8 cellular contexts compared by ENCODE assay signal in genomic region chr9:86282077-86282978, GRCh38. TPM values are rescaled to one million over a fixed set of nuclear protein-coding genes. Genes with fewer than 3 reads are reported as not detected.
A peak's percentile ranks its signal among the peaks of the same experiment; 100 is the strongest.
DNase-seq lines count a peak whose midpoint lies in the region; ATAC-seq and TF ChIP-seq lines count a peak whose summit lies in the region.

TSS of gene ISCA1 (minus strand) at chr9:86282538. CDS start at chr9:86282458, 80 bp downstream.

- under 1% methylated on average over 101 of the region's 101 CpGs for WGBS in liver

- H3K27ac ChIP-seq in liver (ENCODE audit: low read depth in 1 of 2, low read length in 2 of 2), result peak within 1 kb of the TSS; percentile 96 to 100

- no peak for TF ChIP-seq RAD21 in liver (IDR thresholded peaks at IDR 0.05)

- no peaks in the 10 kb centered on the region for H3K9me3 ChIP-seq in liver (ENCODE audit: control insufficient read depth in 4 of 4, low read length in 3 of 4)

- H3K9ac ChIP-seq in liver (ENCODE audit: low read depth in 1 of 2, low read length in 2 of 2), result peak within 1 kb of the TSS; percentile 53 to 92

- ATAC-seq in GM19397 (IDR thresholded peaks at IDR 0.05; ENCODE audit: unreplicated experiment) (peak; percentile 89), HG03565 (IDR thresholded peaks at IDR 0.05; ENCODE audit: unreplicated experiment) (peak; percentile 62)

- peaks cover 7 to 24% (median 20%) of the 10 kb centered on the region in 4 donors for H3K4me1 ChIP-seq in liver (ENCODE audit: control insufficient read depth in 4 of 4, insufficient read depth in 4 of 4, low read length in 3 of 4)

- DNase-seq in CD1c-positive myeloid dendritic cell (ENCODE audit: extremely low spot score) (peak; percentile 98), NCI-H748 treated with DMSO at 0.1 percent for 48 hours (lab: John Stamatoyannopoulos, UW) (peak; percentile 82), dermis blood vessel endothelial cell (peak; percentile 94)
- peak; percentile 98 to 99 for DNase-seq in activated CD4-positive, alpha-beta T cell treated with anti-CD3 and anti-CD28 coated beads, Interleukin-2, amount 50 U/mL, for 48 hours
- DNase-seq in stimulated activated CD4-positive, alpha-beta T cell treated with anti-CD3 and anti-CD28 coated beads, Interleukin-4, amount 100 ng/mL, for 24 hours, result peak; percentile 98

- no peak for TF ChIP-seq CTCF in liver (IDR thresholded peaks at IDR 0.05; ENCODE audit: low read depth, low read length, missing input control)

- H3K36me3 ChIP-seq in liver (ENCODE audit: control insufficient read depth in 4 of 4, insufficient read depth in 3 of 4, low read depth in 1 of 4, low read length in 3 of 4), result peaks cover 0 to 4% (median 2%) of the 10 kb centered on the region in 4 donors

- H3K4me3 ChIP-seq in liver (ENCODE audit: low read depth in 1 of 3, low read length in 3 of 3), result peak within 1 kb of the TSS; percentile 96 to 99 (median 97)

- no peaks in the 10 kb centered on the region for H3K27me3 ChIP-seq in liver (ENCODE audit: control insufficient read depth in 4 of 4, insufficient read depth in 4 of 4, low read length in 3 of 4)

TF ChIP-seq in liver, 16 proteins besides CTCF, POLR2A, EP300 and RAD21:
- TF ChIP-seq JUND (IDR thresholded peaks at IDR 0.05) (peak; percentile 18 to 34), RXRA (IDR thresholded peaks at IDR 0.05) (peak; percentile 14 to 17), SP1 (IDR thresholded peaks at IDR 0.05) (peak; percentile 56), NR2F2 (IDR thresholded peaks at IDR 0.05) (no peak), TAF1 (conservative IDR thresholded peaks at IDR 0.05) (peak; percentile 87), YY1 (IDR thresholded peaks at IDR 0.05) (peak; percentile 85), GABPA (IDR thresholded peaks at IDR 0.05 in 1 of 2, conservative IDR thresholded peaks at IDR 0.05 in 1 of 2) (peak in 1 of 2 donors; percentile 47), MAX (IDR thresholded peaks at IDR 0.05) (peak; percentile 41), ATF3 (IDR thresholded peaks at IDR 0.05) (no peak), REST (IDR thresholded peaks at IDR 0.05) (peak; percentile 90), FOXA1 (IDR thresholded peaks at IDR 0.05) (peak; percentile 21), FOXA2 (IDR thresholded peaks at IDR 0.05) (no peak), EGR1 (IDR thresholded peaks at IDR 0.05; ENCODE audit: low read depth in 2 of 2) (no peak), HNF4A (conservative IDR thresholded peaks at IDR 0.05) (peak; percentile 83), HNF4G (IDR thresholded peaks at IDR 0.05) (peak; percentile 7), ZBTB33 (IDR thresholded peaks at IDR 0.05) (no peak)

RNA-seq across cellular contexts. Expression of gene ISCA1, which starts in this region (rescaled TPM):
- total RNA-seq in dermis blood vessel endothelial cell (28.9 and 30.3 TPM in 2 replicates), liver (10 to 100 TPM; 26.6 to 43.2 TPM)
- 10 to 100 TPM; 27.4 to 28.2 TPM for polyA plus RNA-seq in liver

Comparison
In these comparisons a context has a peak if more than half of its experiments do, and no peak if none do; other contexts are left out.
1. Peak in every context shown above with its lines: DNase-seq, ATAC-seq, H3K4me3 ChIP-seq and H3K27ac ChIP-seq.